Comparison of ENCODE assay signal across 8 cellular contexts in genomic region chr19:49638360-49638759, GRCh38. TPM values are rescaled to one million over a fixed set of nuclear protein-coding genes. Genes with fewer than 3 reads are reported as not detected.
DNase-seq lines count a peak whose midpoint lies in the region; ATAC-seq and TF ChIP-seq lines count a peak whose summit lies in the region.

No MANE protein-coding gene starts in this region.

- H3K9me3 Mint-ChIP-seq in stimulated activated naive CD8-positive, alpha-beta T cell treated with anti-CD3 and anti-CD28 coated beads, Interleukin-15, amount 100 ng/mL, for 72 hours = no peaks in the 10 kb centered on the region

- peaks cover 12% of the 10 kb centered on the region for H3K27me3 Mint-ChIP-seq in stimulated activated naive CD8-positive, alpha-beta T cell treated with anti-CD3 and anti-CD28 coated beads, Interleukin-15, amount 100 ng/mL, for 72 hours

- H3K4me3 Mint-ChIP-seq in stimulated activated naive CD8-positive, alpha-beta T cell treated with anti-CD3 and anti-CD28 coated beads, Interleukin-15, amount 100 ng/mL, for 72 hours = peak overlapping the region; percentile 58 to 85

- peak overlapping the region; percentile 51 to 75 for H2BK12ac ChIP-seq in mesenchymal stem cell (ENCODE audit: low read length in 2 of 2)

- H2BK120ac ChIP-seq in mesenchymal stem cell (ENCODE audit: low read depth, low read length) = peak overlapping the region; percentile 93

- H3K14ac ChIP-seq in mesenchymal stem cell (ENCODE audit: low read length in 2 of 2) = peak overlapping the region in 1 of 2 experiments; percentile 61

- peaks cover 35% of the 10 kb centered on the region for H3K4me1 Mint-ChIP-seq in stimulated activated naive CD8-positive, alpha-beta T cell treated with anti-CD3 and anti-CD28 coated beads, Interleukin-15, amount 100 ng/mL, for 72 hours

- peak overlapping the region; percentile 71 for H2BK5ac ChIP-seq in mesenchymal stem cell (ENCODE audit: low read depth, low read length, poor library complexity, severe bottlenecking)

- H3K27ac ChIP-seq in mesenchymal stem cell (ENCODE audit: low read length, poor library complexity, severe bottlenecking) = peak overlapping the region; percentile 64
- peak overlapping the region; percentile 22 to 59 for H3K27ac ChIP-seq in aorta (ENCODE audit: low read depth in 1 of 2, low read length in 2 of 2)

- peaks cover 17 to 19% of the 10 kb centered on the region in 2 experiments for H3K36me3 ChIP-seq in mesenchymal stem cell (ENCODE audit: control insufficient read depth in 1 of 2, insufficient read depth in 2 of 2, low read depth in 1 of 2, low read length in 2 of 2)
- H3K36me3 ChIP-seq in aorta (ENCODE audit: control insufficient read depth in 1 of 2, insufficient read depth in 2 of 2, low read length in 1 of 2) = peaks cover 0 to 3% of the 10 kb centered on the region in 2 donors
- no peaks in the 10 kb centered on the region for H3K36me3 ChIP-seq in BE2C

- no peaks in the 10 kb centered on the region for H3K27me3 ChIP-seq in mesenchymal stem cell (ENCODE audit: control insufficient read depth in 1 of 2, insufficient read depth in 1 of 2, low read length in 2 of 2)
- no peaks in the 10 kb centered on the region for H3K27me3 ChIP-seq in aorta (ENCODE audit: control insufficient read depth in 1 of 2, insufficient read depth in 2 of 2, low read length in 1 of 2)
- no peaks in the 10 kb centered on the region for H3K27me3 ChIP-seq in BE2C

- H3K4ac ChIP-seq in mesenchymal stem cell (ENCODE audit: low read depth in 1 of 2, low read length in 2 of 2) = peak overlapping the region; percentile 49 to 89

- H2AFZ ChIP-seq in mesenchymal stem cell (ENCODE audit: low read depth, low read length) = no peak overlapping the region

- no peak for ATAC-seq in stimulated activated naive CD8-positive, alpha-beta T cell treated with anti-CD3 and anti-CD28 coated beads, Interleukin-15, amount 100 ng/mL, for 72 hours
- ATAC-seq in stimulated activated naive CD8-positive, alpha-beta T cell treated with anti-CD3 and anti-CD28 coated beads, Interleukin-15, Interleukin-2, amounts not matched to agents 100 U/mL and 50 U/mL, for 24 hours = no peak
- no peak for ATAC-seq in aorta (ENCODE audit: low FRiP score)

- H3K4me3 ChIP-seq in cardiac fibroblast (replicated peaks in 1 of 2; ENCODE audit: low read depth in 2 of 2, low read length in 2 of 2) (peak overlapping the region; percentile 75 to 83), mesenchymal stem cell (ENCODE audit: insufficient read depth in 1 of 2, low read depth in 1 of 2, low read length in 2 of 2) (peak overlapping the region in 1 of 2 experiments; percentile 97), aorta (ENCODE audit: low read length in 2 of 2) (peak overlapping the region; percentile 14 to 71), BE2C (ENCODE audit: low read depth, low read length) (no peak overlapping the region)

- H3K18ac ChIP-seq in mesenchymal stem cell (ENCODE audit: low read depth in 1 of 2, low read length in 2 of 2) = peak overlapping the region; percentile 81 to 94

- peak overlapping the region; percentile 60 for H4K8ac ChIP-seq in mesenchymal stem cell (ENCODE audit: low read length)

- peak overlapping the region; percentile 28 for H2AK5ac ChIP-seq in mesenchymal stem cell (ENCODE audit: low read length, severe bottlenecking)

- peak overlapping the region; percentile 75 for H2BK15ac ChIP-seq in mesenchymal stem cell (ENCODE audit: low read depth, poor library complexity, severe bottlenecking)

- peak overlapping the region; percentile 64 for H3K4me2 ChIP-seq in mesenchymal stem cell (ENCODE audit: low read length, poor library complexity, severe bottlenecking)

- peaks cover 1% of the 10 kb centered on the region for H3K79me1 ChIP-seq in mesenchymal stem cell (replicated peaks; ENCODE audit: low read length, poor library complexity, severe bottlenecking)

- peak overlapping the region in 1 of 2 donors; percentile 68 for H3K27ac Mint-ChIP-seq in stimulated activated naive CD8-positive, alpha-beta T cell treated with anti-CD3 and anti-CD28 coated beads, Interleukin-15, amount 100 ng/mL, for 72 hours

- peak overlapping the region; percentile 88 for H4K91ac ChIP-seq in mesenchymal stem cell (ENCODE audit: low read length)

- intact Hi-C loops in aorta (cut with DNase I) = loop anchor here (1.0 to 2.0 kb wide), 3 partner anchors 27 to 46 kb away; partner anchors contain the start of genes BCL2L12 (in 1 of the 2) and IRF3 (in 1 of the 2)

- H3K9ac ChIP-seq in mesenchymal stem cell (ENCODE audit: low read length) = peak overlapping the region; percentile 97

- TF ChIP-seq CTCF in cardiac fibroblast (IDR thresholded peaks at IDR 0.05; ENCODE audit: low read depth, low read length) = no peak
- TF ChIP-seq CTCF in BE2C (IDR thresholded peaks at IDR 0.05; ENCODE audit: low read depth, low read length) = no peak

- WGBS in mesenchymal stem cell = 4% methylated on average over 6 of the region's 6 CpGs
- 2 to 3% methylated on average over 6 of the region's 6 CpGs for WGBS in aorta, 2 donors

- DNase-seq in stimulated activated naive CD8-positive, alpha-beta T cell treated with anti-CD3 and anti-CD28 coated beads, Interleukin-15, amount 100 ng/mL, for 72 hours = no peak
- DNase-seq in stimulated activated naive CD8-positive, alpha-beta T cell treated with anti-CD3 and anti-CD28 coated beads, Interleukin-15, Interleukin-2, amounts not matched to agents 100 U/mL and 50 U/mL, for 24 hours = no peak
- DNase-seq in cardiac fibroblast (ENCODE audit: low read depth in 2 of 2) = peak; percentile 34 to 53
- peak; percentile 66 for DNase-seq in mesenchymal stem cell
- no peak for DNase-seq in aorta
- DNase-seq in BE2C = no peak
- no peak for DNase-seq in SIG-M5 treated with dmso at 0.1 percent for 504 hours (lab: John Stamatoyannopoulos, UW; ENCODE audit: unreplicated experiment)
- DNase-seq in NCI-H1048 (lab: John Stamatoyannopoulos, UW) = no peak

- no peaks in the 10 kb centered on the region for H3K9me3 ChIP-seq in mesenchymal stem cell (ENCODE audit: control insufficient read depth, low read length)
- no peaks in the 10 kb centered on the region for H3K9me3 ChIP-seq in aorta (ENCODE audit: control insufficient read depth, low read length)
- no peaks in the 10 kb centered on the region for H3K9me3 ChIP-seq in BE2C

- H3K23ac ChIP-seq in mesenchymal stem cell (ENCODE audit: low read length in 2 of 2) = peak overlapping the region in 1 of 2 experiments; percentile 38

- H3K4me1 ChIP-seq in mesenchymal stem cell (ENCODE audit: control insufficient read depth, insufficient read depth, low read depth, low read length) = peaks cover 32% of the 10 kb centered on the region
- H3K4me1 ChIP-seq in aorta (ENCODE audit: control insufficient read depth in 1 of 2, insufficient read depth in 2 of 2, low read length in 2 of 2) = no peaks in the 10 kb centered on the region
- H3K4me1 ChIP-seq in BE2C = peaks cover 8% of the 10 kb centered on the region

RNA-seq across cellular contexts. Expression of gene RRAS, which starts 1.6 kb away (rescaled TPM):
- polyA plus RNA-seq in mesenchymal stem cell (2013, experiment 1 of 2) = 129 TPM
- 134 TPM for polyA plus RNA-seq in mesenchymal stem cell (2013, experiment 2 of 2)
- 100 to 1,000 TPM; 139 to 167 TPM for total RNA-seq in aorta
- 100 to 1,000 TPM; 320 to 407 TPM for polyA plus RNA-seq in aorta
- polyA plus RNA-seq in BE2C (2012; ENCODE audit: insufficient read depth, insufficient read length, low read depth) = 1.3 TPM

RNA-seq across cellular contexts. Expression of gene SCAF1, which starts 3.6 kb away (rescaled TPM):
- 43.0 TPM for polyA plus RNA-seq in mesenchymal stem cell (2013, experiment 1 of 2)
- polyA plus RNA-seq in mesenchymal stem cell (2013, experiment 2 of 2) = 38.9 TPM
- total RNA-seq in aorta = 10 to 100 TPM; 53.0 to 54.5 TPM
- 10 to 100 TPM; 10.1 to 19.0 TPM for polyA plus RNA-seq in aorta
- polyA plus RNA-seq in BE2C (2012; ENCODE audit: insufficient read depth, insufficient read length, low read depth) = 86.5 TPM

RNA-seq across cellular contexts. Expression of gene IRF3, which starts 27.3 kb away (rescaled TPM):
- polyA plus RNA-seq in mesenchymal stem cell (2013, experiment 1 of 2) = 73.1 TPM
- polyA plus RNA-seq in mesenchymal stem cell (2013, experiment 2 of 2) = 76.3 TPM
- total RNA-seq in aorta = 10 to 100 TPM; 53.7 to 82.7 TPM
- 100 to 1,000 TPM in 1 of 2 donors, 10 to 100 TPM in 1; 37.8 to 278 TPM for polyA plus RNA-seq in aorta
- 57.1 TPM for polyA plus RNA-seq in BE2C (2012; ENCODE audit: insufficient read depth, insufficient read length, low read depth)

RNA-seq across cellular contexts. Expression of gene BCL2L12, which starts 27.4 kb away (rescaled TPM):
- polyA plus RNA-seq in mesenchymal stem cell (2013, experiment 1 of 2) = 20.5 TPM
- 20.9 TPM for polyA plus RNA-seq in mesenchymal stem cell (2013, experiment 2 of 2)
- 10 to 100 TPM in 1 of 2 donors, 1 to 10 TPM in 1; 9.9 to 14.0 TPM for total RNA-seq in aorta
- polyA plus RNA-seq in aorta = 10 to 100 TPM in 1 of 2 donors, 1 to 10 TPM in 1; 5.8 to 16.4 TPM
- 9.4 TPM for polyA plus RNA-seq in BE2C (2012; ENCODE audit: insufficient read depth, insufficient read length, low read depth)

RNA-seq across cellular contexts. Expression of gene PRMT1, which starts 38.7 kb away (rescaled TPM):
- polyA plus RNA-seq in mesenchymal stem cell (2013, experiment 1 of 2) = 111 TPM
- polyA plus RNA-seq in mesenchymal stem cell (2013, experiment 2 of 2) = 103 TPM
- 10 to 100 TPM; 76.5 to 88.3 TPM for total RNA-seq in aorta
- 100 to 1,000 TPM in 1 of 2 donors, 10 to 100 TPM in 1; 68.5 to 110 TPM for polyA plus RNA-seq in aorta
- polyA plus RNA-seq in BE2C (2012; ENCODE audit: insufficient read depth, insufficient read length, low read depth) = 665 TPM

Comparison
In these comparisons a context has a peak if more than half of its experiments do, and no peak if none do; other contexts are left out.
1. DNase-seq: peak in cardiac fibroblast (2 of 2) and mesenchymal stem cell (single experiment); none in stimulated activated naive CD8-positive, alpha-beta T cell treated with anti-CD3 and anti-CD28 coated beads, Interleukin-15, amount 100 ng/mL, for 72 hours (0 of 2), stimulated activated naive CD8-positive, alpha-beta T cell treated with anti-CD3 and anti-CD28 coated beads, Interleukin-15, Interleukin-2, amounts not matched to agents 100 U/mL and 50 U/mL, for 24 hours (single experiment), aorta (0 of 2), BE2C (single experiment), SIG-M5 treated with dmso at 0.1 percent for 504 hours (single experiment) and NCI-H1048 (single experiment).